Comparison of ENCODE assay signal across 10 cellular contexts in the genomic region with DNA sequence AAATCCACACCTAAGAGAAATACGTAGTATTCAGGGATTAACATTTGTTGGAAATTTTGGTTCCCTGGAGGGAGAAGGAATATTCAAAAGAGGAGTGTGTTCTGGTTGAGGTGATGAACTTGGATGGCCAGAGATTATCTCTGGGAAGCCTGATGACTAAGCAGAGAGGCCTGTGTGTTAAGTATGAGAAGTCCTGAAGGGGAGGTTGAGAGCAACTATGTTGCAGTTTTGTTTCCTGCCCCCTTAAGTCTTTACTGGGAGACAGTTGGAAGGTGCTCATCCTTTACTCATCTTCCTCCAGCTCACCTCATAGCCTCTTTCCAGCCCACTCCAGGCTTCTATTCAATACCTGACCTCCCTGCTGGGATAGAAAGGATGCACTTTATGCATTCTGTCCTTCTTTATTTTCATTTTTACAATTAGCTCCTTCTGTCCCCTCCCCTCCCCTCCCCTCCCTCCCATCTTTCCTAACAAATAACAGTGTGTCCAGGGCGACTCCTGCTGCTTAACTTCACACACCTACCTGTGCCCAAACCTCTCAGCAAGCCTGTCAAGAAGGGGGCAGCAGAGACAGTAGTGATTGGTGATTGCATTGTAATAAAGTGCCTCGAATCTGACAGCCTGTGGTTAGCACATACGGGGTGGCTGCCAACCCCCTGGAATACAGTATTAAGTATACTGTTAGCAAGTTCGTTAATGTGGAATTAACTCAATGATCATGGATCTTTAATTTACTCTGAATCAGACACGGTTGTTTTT. TPM values are rescaled to one million over a fixed set of nuclear protein-coding genes. Genes with fewer than 3 reads are reported as not detected.
DNase-seq lines count a peak whose midpoint lies in the region; ATAC-seq and TF ChIP-seq lines count a peak whose summit lies in the region.
"Had no signal": no experiment of that assay in that cellular context is flagged by ENCODE, and none has a peak within 500 bp of the region (broad histone marks: within the 10 kb centered on the region; RNA-seq: fewer than 3 reads in every experiment).

No MANE protein-coding gene starts in this region.

- intact Hi-C loops in activated CD4-positive, alpha-beta T cell treated with anti-CD3 and anti-CD28 coated beads, Interleukin-2, amount 10 ng/mL, durations not matched to agents 24 days and 14 days (cut with micrococcal nuclease) = no loop called here
- intact Hi-C loops in left colon (cut with DNase I, micrococcal nuclease) = no loop called here

- peaks cover 6% of the 10 kb centered on the region for H3K4me1 Mint-ChIP-seq in activated CD4-positive, alpha-beta T cell treated with anti-CD3 and anti-CD28 coated beads, Interleukin-2, amount 10 ng/mL, durations not matched to agents 24 days and 14 days
- H3K4me1 Mint-ChIP-seq in central memory CD8-positive, alpha-beta T cell = peaks cover 31% of the 10 kb centered on the region

- H3K27ac Mint-ChIP-seq in activated CD4-positive, alpha-beta T cell treated with anti-CD3 and anti-CD28 coated beads, Interleukin-2, amount 10 ng/mL, durations not matched to agents 24 days and 14 days = no peak overlapping the region
- H3K27ac Mint-ChIP-seq in central memory CD8-positive, alpha-beta T cell (ENCODE audit: low read depth) = peak overlapping the region; percentile 58

- H3K9me3 Mint-ChIP-seq in activated CD4-positive, alpha-beta T cell treated with anti-CD3 and anti-CD28 coated beads, Interleukin-2, amount 10 ng/mL, durations not matched to agents 24 days and 14 days = peaks cover 3% of the 10 kb centered on the region
- no peaks in the 10 kb centered on the region for H3K9me3 Mint-ChIP-seq in central memory CD8-positive, alpha-beta T cell

- H3K27me3 Mint-ChIP-seq in activated CD4-positive, alpha-beta T cell treated with anti-CD3 and anti-CD28 coated beads, Interleukin-2, amount 10 ng/mL, durations not matched to agents 24 days and 14 days = no peaks in the 10 kb centered on the region
- no peaks in the 10 kb centered on the region for H3K27me3 Mint-ChIP-seq in central memory CD8-positive, alpha-beta T cell

- no peak for TF ChIP-seq CTCF in omental fat pad (IDR thresholded peaks at IDR 0.05)

- ATAC-seq in central memory CD8-positive, alpha-beta T cell (replicated peaks; ENCODE audit: extremely low read depth, poor library complexity, severe bottlenecking) = peak; percentile 73
- ATAC-seq in omental fat pad (ENCODE audit: low FRiP score) (peak; percentile 66), HG03196 (IDR thresholded peaks at IDR 0.05; ENCODE audit: unreplicated experiment) (no peak), left colon (no peak)

- DNase-seq in activated CD4-positive, alpha-beta T cell treated with anti-CD3 and anti-CD28 coated beads, Interleukin-2, amount 10 ng/mL, durations not matched to agents 24 days and 14 days = peak; percentile 49
- DNase-seq in activated CD4-positive, alpha-beta T cell treated with anti-CD3 and anti-CD28 coated beads, Interleukin-2, amount 50 U/mL, for 1 hour = no peak
- DNase-seq in NCI-H69 (lab: John Stamatoyannopoulos, UW) (peak; percentile 64), omental fat pad (ENCODE audit: low spot score) (no peak), left colon (no peak)
- no peak for DNase-seq in central memory CD8-positive, alpha-beta T cell (ENCODE audit: low spot score in 2 of 2)
- no peak for DNase-seq in activated T-cell treated with anti-CD3 and anti-CD28 coated beads, Interleukin-2, amount 50 U/mL, for 1 hour
- DNase-seq: activated gamma-delta T cell treated with Interleukin-2 at 50 U/mL for 16 hours, NCI-H146 had no signal

- peaks cover 19% of the 10 kb centered on the region for H3K36me3 Mint-ChIP-seq in activated CD4-positive, alpha-beta T cell treated with anti-CD3 and anti-CD28 coated beads, Interleukin-2, amount 10 ng/mL, durations not matched to agents 24 days and 14 days (ENCODE audit: low read depth)
- H3K36me3 Mint-ChIP-seq in central memory CD8-positive, alpha-beta T cell (ENCODE audit: insufficient read depth) = peaks cover 12% of the 10 kb centered on the region

- H3K4me3 Mint-ChIP-seq in activated CD4-positive, alpha-beta T cell treated with anti-CD3 and anti-CD28 coated beads, Interleukin-2, amount 10 ng/mL, durations not matched to agents 24 days and 14 days = no peak overlapping the region
- no peak overlapping the region for H3K4me3 Mint-ChIP-seq in central memory CD8-positive, alpha-beta T cell

RNA-seq across cellular contexts. Expression of gene RAP2B, which starts 11.9 kb away (rescaled TPM):
- 13.4 and 13.5 TPM in 2 replicates for total RNA-seq in activated CD4-positive, alpha-beta T cell treated with anti-CD3 and anti-CD28 coated beads, Interleukin-2, amount 10 ng/mL, durations not matched to agents 24 days and 14 days
- total RNA-seq in omental fat pad (10 to 100 TPM; 14.7 to 28.1 (median 20.8) TPM), left colon (10 to 100 TPM; 10.0 to 18.5 TPM)

Comparison
In these comparisons a context has a peak if more than half of its experiments do, and no peak if none do; other contexts are left out.
1. DNase-seq: peak in activated CD4-positive, alpha-beta T cell treated with anti-CD3 and anti-CD28 coated beads, Interleukin-2, amount 10 ng/mL, durations not matched to agents 24 days and 14 days (single experiment) and NCI-H69 (single experiment); none in activated CD4-positive, alpha-beta T cell treated with anti-CD3 and anti-CD28 coated beads, Interleukin-2, amount 50 U/mL, for 1 hour (single experiment), central memory CD8-positive, alpha-beta T cell (0 of 2), omental fat pad (single experiment), activated T-cell treated with anti-CD3 and anti-CD28 coated beads, Interleukin-2, amount 50 U/mL, for 1 hour (single experiment) and left colon (0 of 2).
2. ATAC-seq: peak in central memory CD8-positive, alpha-beta T cell (single experiment) and omental fat pad (single experiment); none in HG03196 (single experiment) and left colon (single experiment).